13 cellular contexts compared by ENCODE assay signal in the genomic region with DNA sequence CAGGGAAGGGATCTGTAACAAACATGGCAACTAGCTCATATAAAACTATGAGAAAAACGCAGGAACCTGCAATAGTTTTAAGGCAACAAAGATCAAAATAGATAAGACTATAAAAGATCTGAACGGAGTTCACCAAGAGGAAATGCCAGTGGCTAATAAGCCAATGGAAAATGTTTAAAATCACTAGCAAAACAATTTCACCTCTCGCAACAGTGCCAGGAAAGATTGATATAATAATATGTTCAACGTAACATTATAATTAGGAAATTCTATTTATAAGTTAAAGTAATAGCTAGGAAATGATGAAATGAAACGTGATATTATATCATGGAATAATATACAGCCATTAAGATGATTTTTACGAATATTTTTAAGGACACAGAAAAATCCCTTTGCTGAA. TPM values are rescaled to one million over a fixed set of nuclear protein-coding genes. Genes with fewer than 3 reads are reported as not detected.
DNase-seq lines count a peak whose midpoint lies in the region; ATAC-seq lines count a peak whose summit lies in the region.
"Had no signal": no experiment of that assay in that cellular context is flagged by ENCODE, and none has a peak within 500 bp of the region (broad histone marks: within the 10 kb centered on the region; RNA-seq: fewer than 3 reads in every experiment).

No MANE protein-coding gene starts in this region.

- H3K4me1 Mint-ChIP-seq in activated CD4-positive, alpha-beta T cell treated with anti-CD3 and anti-CD28 coated beads, Interleukin-2, amount 10 ng/mL, durations not matched to agents 7 days and 5 days: peaks cover 5% of the 10 kb centered on the region
- peaks cover 10% of the 10 kb centered on the region for H3K4me1 Mint-ChIP-seq in activated T-helper 17 cell treated with anti-CD3 and anti-CD28 coated beads, Interleukin-2, amount 50 U/mL, for 72 hours

- peak overlapping the region; percentile 31 for H3K27ac Mint-ChIP-seq in activated CD4-positive, alpha-beta T cell treated with anti-CD3 and anti-CD28 coated beads, Interleukin-2, amount 10 ng/mL, durations not matched to agents 7 days and 5 days
- no peak overlapping the region for H3K27ac Mint-ChIP-seq in activated T-helper 17 cell treated with anti-CD3 and anti-CD28 coated beads, Interleukin-2, amount 50 U/mL, for 72 hours
- H3K27ac Mint-ChIP-seq: CD8-positive, alpha-beta T cell had no signal

- CTCF ChIA-PET in activated CD4-positive, alpha-beta T cell treated with anti-CD3 and anti-CD28 coated beads, Interleukin-2, amount 10 ng/mL, durations not matched to agents 7 days and 5 days (lab: Charles Lee): no interaction called here

- no peak for DNase-seq in activated CD4-positive, alpha-beta T cell treated with anti-CD3 and anti-CD28 coated beads, Interleukin-2, amount 10 ng/mL, durations not matched to agents 7 days and 5 days
- DNase-seq in activated CD4-positive, alpha-beta T cell treated with anti-CD3 and anti-CD28 coated beads for 4 hours: no peak
- DNase-seq in M059J (ENCODE audit: low read depth): peak; percentile 9
- DNase-seq in dermis microvascular lymphatic vessel endothelial cell (ENCODE audit: low read depth in 2 of 2): peak; percentile 52 to 69
- DNase-seq in ureter (ENCODE audit: low spot score): no peak
- DNase-seq: CD8-positive, alpha-beta T cell; COR-L47; DMS53; HCEC 1CT had no signal

- ATAC-seq in activated T-helper 17 cell treated with anti-CD3 and anti-CD28 coated beads, Interleukin-2, amount 50 U/mL, for 72 hours (replicated peaks): no peak
- ATAC-seq in HG02970 (IDR thresholded peaks at IDR 0.05; ENCODE audit: low FRiP score, unreplicated experiment) (no peak), HG02840 (IDR thresholded peaks at IDR 0.05; ENCODE audit: low FRiP score, unreplicated experiment) (no peak)
- ATAC-seq: CD8-positive, alpha-beta T cell had no signal

- H3K4me3 Mint-ChIP-seq in activated CD4-positive, alpha-beta T cell treated with anti-CD3 and anti-CD28 coated beads, Interleukin-2, amount 10 ng/mL, durations not matched to agents 7 days and 5 days: no peak overlapping the region
- peak overlapping the region; percentile 22 for H3K4me3 Mint-ChIP-seq in activated T-helper 17 cell treated with anti-CD3 and anti-CD28 coated beads, Interleukin-2, amount 50 U/mL, for 72 hours
- H3K4me3 Mint-ChIP-seq: CD14-positive monocyte; CD8-positive, alpha-beta T cell had no signal

- H3K36me3 Mint-ChIP-seq in activated CD4-positive, alpha-beta T cell treated with anti-CD3 and anti-CD28 coated beads, Interleukin-2, amount 10 ng/mL, durations not matched to agents 7 days and 5 days (ENCODE audit: low read depth): no peaks in the 10 kb centered on the region
- H3K36me3 Mint-ChIP-seq in activated T-helper 17 cell treated with anti-CD3 and anti-CD28 coated beads, Interleukin-2, amount 50 U/mL, for 72 hours (ENCODE audit: low read depth): no peaks in the 10 kb centered on the region
- H3K36me3 Mint-ChIP-seq: CD14-positive monocyte; CD8-positive, alpha-beta T cell had no signal

- peaks cover 28% of the 10 kb centered on the region for H3K27me3 Mint-ChIP-seq in activated CD4-positive, alpha-beta T cell treated with anti-CD3 and anti-CD28 coated beads, Interleukin-2, amount 10 ng/mL, durations not matched to agents 7 days and 5 days
- H3K27me3 Mint-ChIP-seq in activated T-helper 17 cell treated with anti-CD3 and anti-CD28 coated beads, Interleukin-2, amount 50 U/mL, for 72 hours: peaks cover 3% of the 10 kb centered on the region

- POLR2A ChIA-PET in activated CD4-positive, alpha-beta T cell treated with anti-CD3 and anti-CD28 coated beads, Interleukin-2, amount 10 ng/mL, durations not matched to agents 7 days and 5 days (lab: Charles Lee): no interaction called here

- no peaks in the 10 kb centered on the region for H3K9me3 Mint-ChIP-seq in activated CD4-positive, alpha-beta T cell treated with anti-CD3 and anti-CD28 coated beads, Interleukin-2, amount 10 ng/mL, durations not matched to agents 7 days and 5 days
- no peaks in the 10 kb centered on the region for H3K9me3 Mint-ChIP-seq in activated T-helper 17 cell treated with anti-CD3 and anti-CD28 coated beads, Interleukin-2, amount 50 U/mL, for 72 hours
- H3K9me3 Mint-ChIP-seq: CD14-positive monocyte; CD8-positive, alpha-beta T cell had no signal

RNA-seq across cellular contexts. Expression of a gene that starts 16.0 kb away (rescaled TPM):
- total RNA-seq in activated CD4-positive, alpha-beta T cell treated with anti-CD3 and anti-CD28 coated beads, Interleukin-2, amount 10 ng/mL, durations not matched to agents 7 days and 5 days: 1 to 10 TPM; 4.0 TPM
- 87.3 and 144 TPM in 2 replicates for total RNA-seq in M059J (2014; rRNA removed; shearing (Covaris generic))
- 10 to 100 TPM; 21.0 to 22.2 TPM for total RNA-seq in activated T-helper 17 cell treated with anti-CD3 and anti-CD28 coated beads, Interleukin-2, amount 50 U/mL, for 72 hours
- 9.2 and 13.9 TPM in 2 replicates for total RNA-seq in dermis microvascular lymphatic vessel endothelial cell
- 40.0 TPM for total RNA-seq in ureter

Comparison
In these comparisons a context has a peak if more than half of its experiments do, and no peak if none do; other contexts are left out.
1. DNase-seq: peak in M059J (single experiment) and dermis microvascular lymphatic vessel endothelial cell (2 of 2); none in activated CD4-positive, alpha-beta T cell treated with anti-CD3 and anti-CD28 coated beads, Interleukin-2, amount 10 ng/mL, durations not matched to agents 7 days and 5 days (single experiment), activated CD4-positive, alpha-beta T cell treated with anti-CD3 and anti-CD28 coated beads for 4 hours (0 of 2) and ureter (single experiment).